31 cellular contexts compared by ENCODE assay signal in genomic region chr3:147328711-147329110, GRCh38.
"Had no signal": no experiment of that assay in that cellular context is flagged by ENCODE, and none has a peak within 500 bp of the region (broad histone marks: within the 10 kb centered on the region; RNA-seq: fewer than 3 reads in every experiment).

No MANE protein-coding gene starts in this region.

- H3K27me3 ChIP-seq: brain microvascular endothelial cell, esophagus muscularis mucosa, foreskin keratinocyte, gastrocnemius medialis, heart left ventricle had no signal

- H3K36me3 ChIP-seq: brain microvascular endothelial cell, esophagus muscularis mucosa, gastrocnemius medialis, heart left ventricle had no signal

- H3K4me3 ChIP-seq: coronary artery, dorsolateral prefrontal cortex, esophagus muscularis mucosa, gastrocnemius medialis, heart left ventricle had no signal

- H3K4me1 ChIP-seq: esophagus muscularis mucosa, foreskin keratinocyte, gastrocnemius medialis, heart left ventricle had no signal

- H3K27ac ChIP-seq: brain microvascular endothelial cell, coronary artery, dorsolateral prefrontal cortex, esophagus muscularis mucosa, foreskin keratinocyte, gastrocnemius medialis, heart left ventricle, VCaP had no signal

- DNase-seq: activated CD4-positive, alpha-beta memory T cell treated with anti-CD3 and anti-CD28 coated beads, Interleukin-2, amount 10 ng/mL, durations not matched to agents 7 days and 5 days; activated CD4-positive, alpha-beta T cell treated with anti-CD3 and anti-CD28 coated beads for 1 hour; activated CD4-positive, alpha-beta T cell treated with anti-CD3 and anti-CD28 coated beads for 4 hours; activated CD4-positive, alpha-beta T cell treated with anti-CD3 and anti-CD28 coated beads, Interleukin-2, amount 10 ng/mL, durations not matched to agents 7 days and 5 days; activated CD4-positive, alpha-beta T cell treated with anti-CD3 and anti-CD28 coated beads, Interleukin-2, amount 50 U/mL, for 4 hours; activated CD8-positive, alpha-beta memory T cell treated with anti-CD3 and anti-CD28 coated beads, Interleukin-2, amount 50 U/mL, for 48 hours; activated gamma-delta T cell; activated naive CD4-positive, alpha-beta T cell treated with anti-CD3 and anti-CD28 coated beads, Interleukin-2, amount 50 U/mL, for 16 hours; activated naive CD4-positive, alpha-beta T cell treated with Interleukin-2 at 50 U/mL for 16 hours; activated T-cell treated with anti-CD3 and anti-CD28 coated beads for 4 hours; activated T-cell treated with anti-CD3 and anti-CD28 coated beads, Interleukin-2, amount 50 U/mL, for 24 hours; activated T-cell treated with anti-CD3 and anti-CD28 coated beads, Interleukin-2, amount 50 U/mL, for 72 hours; amniotic stem cell; anterior cingulate cortex; brain microvascular endothelial cell; dorsolateral prefrontal cortex; effector memory CD4-positive, alpha-beta T cell; endodermal cell; erythroblast; foreskin keratinocyte; gastrocnemius medialis; glutamatergic neuron; heart left ventricle; T-helper 1 cell; T-helper 17 cell had no signal

- H3K9me3 ChIP-seq: esophagus muscularis mucosa, gastrocnemius medialis had no signal

- ATAC-seq: activated T-cell treated with anti-CD3 and anti-CD28 coated beads, Interleukin-2, amount 50 U/mL, for 72 hours; foreskin keratinocyte; gastrocnemius medialis; heart left ventricle; T-helper 17 cell; WTC11 had no signal

- FAIRE-seq: astrocyte, bronchial epithelial cell had no signal
